8 cellular contexts compared by ENCODE assay signal in genomic region chr1:179025125-179025974, GRCh38. TPM values are rescaled to one million over a fixed set of nuclear protein-coding genes. Genes with fewer than 3 reads are reported as not detected.
DNase-seq lines count a peak whose midpoint lies in the region; ATAC-seq and TF ChIP-seq lines count a peak whose summit lies in the region.

TSS of gene FAM20B (plus strand) at chr1:179025894. CDS start at chr1:179043848, 17,954 bp downstream.

- ATAC-seq in HG02798 (IDR thresholded peaks at IDR 0.05; ENCODE audit: poor library complexity, unreplicated experiment), result peak; percentile 83

- H3K9ac ChIP-seq in parathyroid adenoma, result peak within 1 kb of the TSS; percentile 72

- H3K9me3 ChIP-seq in cardiac muscle cell (ENCODE audit: low read depth), result no peaks in the 10 kb centered on the region
- no peaks in the 10 kb centered on the region for H3K9me3 ChIP-seq in parathyroid adenoma (ENCODE audit: control insufficient read depth, low read length)
- no peaks in the 10 kb centered on the region for H3K9me3 ChIP-seq in thyroid gland

- DNase-seq in NCI-H1417 treated with DMSO at 0.1 percent for 48 hours (lab: John Stamatoyannopoulos, UW) (peak; percentile 69), T-helper 1 cell (peak; percentile 80 to 94 (median 85)), cardiac muscle cell (ENCODE audit: low read depth in 1 of 2, low spot score in 1 of 2) (peak; percentile 94 to 97), thyroid gland (peak; percentile 95 to 96)

- peaks cover 28% of the 10 kb centered on the region for H3K4me1 ChIP-seq in cardiac muscle cell (ENCODE audit: low read depth)
- H3K4me1 ChIP-seq in parathyroid adenoma, result peaks cover 7% of the 10 kb centered on the region
- H3K4me1 ChIP-seq in thyroid gland, result peaks cover 4 to 9% of the 10 kb centered on the region in 2 donors

- no peaks in the 10 kb centered on the region for H3K27me3 ChIP-seq in cardiac muscle cell
- H3K27me3 ChIP-seq in parathyroid adenoma (ENCODE audit: control insufficient read depth, insufficient read depth, low read length), result no peaks in the 10 kb centered on the region
- no peaks in the 10 kb centered on the region for H3K27me3 ChIP-seq in thyroid gland

- peak within 1 kb of the TSS; percentile 94 for H3K4me2 ChIP-seq in parathyroid adenoma (ENCODE audit: low read length)

- intact Hi-C loops in thyroid gland (cut with DNase I), result no loop called here

- no peaks in the 10 kb centered on the region for H3K79me2 ChIP-seq in parathyroid adenoma

- TF ChIP-seq CTCF in GM12875 (IDR thresholded peaks at IDR 0.05; ENCODE audit: borderline replicate concordance, insufficient read depth, low read depth, low read length) (no peak), cardiac muscle cell (IDR thresholded peaks at IDR 0.05; ENCODE audit: low read depth, low read length) (no peak), parathyroid adenoma (IDR thresholded peaks at IDR 0.05) (no peak), thyroid gland (IDR thresholded peaks at IDR 0.05) (peak in 1 of 6 experiments; percentile 8)

- H3K36me3 ChIP-seq in cardiac muscle cell (no peaks in the 10 kb centered on the region), parathyroid adenoma (ENCODE audit: control insufficient read depth, insufficient read depth, low read length) (no peaks in the 10 kb centered on the region), thyroid gland (no peaks in the 10 kb centered on the region)

- H2AFZ ChIP-seq in parathyroid adenoma, result peak within 1 kb of the TSS; percentile 94

- TF ChIP-seq POLR2A in thyroid gland (IDR thresholded peaks at IDR 0.05), result no peak

- WGBS in adipose tissue, 3 donors, result 15 to 16% (median 16%) methylated on average over 49 to 58 of the region's 58 CpGs
- WGBS in thyroid gland, 2 donors, result 24 to 28% methylated on average over 33 to 34 of the region's 58 CpGs

- peak within 1 kb of the TSS; percentile 63 for H3K27ac ChIP-seq in adipose tissue (ENCODE audit: low read depth, low read length)
- peak within 1 kb of the TSS; percentile 98 for H3K27ac ChIP-seq in cardiac muscle cell
- peak within 1 kb of the TSS; percentile 85 for H3K27ac ChIP-seq in parathyroid adenoma
- H3K27ac ChIP-seq in thyroid gland, result peak within 1 kb of the TSS; percentile 92 to 97 (median 94)

- peak within 1 kb of the TSS; percentile 99 for H3K4me3 ChIP-seq in GM12875 (ENCODE audit: low read depth, low read length)
- peak within 1 kb of the TSS; percentile 93 for H3K4me3 ChIP-seq in cardiac muscle cell
- peak within 1 kb of the TSS; percentile 82 for H3K4me3 ChIP-seq in parathyroid adenoma (ENCODE audit: low read depth, low read length)
- peak within 1 kb of the TSS; percentile 51 to 99 (median 98) for H3K4me3 ChIP-seq in thyroid gland (replicated peaks in 1 of 3)

RNA-seq across cellular contexts. Expression of gene FAM20B, which starts in this region (rescaled TPM):
- polyA plus RNA-seq in adipose tissue, result 10 to 100 TPM in 2 of 3 donors, 1 to 10 TPM in 1; 7.1 to 17.4 (median 15.5) TPM
- total RNA-seq in cardiac muscle cell, result 16.2 and 23.0 TPM in 2 replicates
- 8.4 and 10.9 TPM in 2 replicates for polyA plus RNA-seq in cardiac muscle cell
- 10 to 100 TPM; 24.3 to 39.2 (median 30.6) TPM for total RNA-seq in thyroid gland

Comparison
In these comparisons a context has a peak if more than half of its experiments do, and no peak if none do; other contexts are left out.
1. Peak in every context shown above with its lines: DNase-seq, ATAC-seq, H3K4me3 ChIP-seq and H3K27ac ChIP-seq.